Comparison of ENCODE assay signal across 15 cellular contexts in genomic region chr3:37762698-37763097, GRCh38.
DNase-seq lines count a peak whose midpoint lies in the region; ATAC-seq and TF ChIP-seq lines count a peak whose summit lies in the region.
"Had no signal": no experiment of that assay in that cellular context is flagged by ENCODE, and none has a peak within 500 bp of the region (broad histone marks: within the 10 kb centered on the region; RNA-seq: fewer than 3 reads in every experiment).

No MANE protein-coding gene starts in this region.

- H3K36me3 ChIP-seq in HEK293 (ENCODE audit: control insufficient read depth in 2 of 2, insufficient read depth in 1 of 2, low read length in 2 of 2), result no peaks in the 10 kb centered on the region
- H3K36me3 ChIP-seq in heart left ventricle, result peaks cover 0 to 26% (median 4%) of the 10 kb centered on the region in 9 donors
- H3K36me3 ChIP-seq: BLaER1, gastroesophageal sphincter, sigmoid colon had no signal

- H3K4me3 Mint-ChIP-seq in T-helper 17 cell, result no peak overlapping the region
- H3K4me3 Mint-ChIP-seq: immature natural killer cell had no signal

- no peak overlapping the region for H3K27ac ChIP-seq in HEK293 (ENCODE audit: extremely low read depth, low read depth, low read length)
- H3K27ac ChIP-seq in heart left ventricle, result peak overlapping the region; percentile 38 to 97 (median 82)
- H3K27ac ChIP-seq: BLaER1 had no signal

- CTCF ChIA-PET in HEK293 (lab: Yijun Ruan, JAX), result interaction anchor here (0.6 kb wide), 1 partner anchor 293 kb away, joined by 3 read pairs; no protein-coding TSS in a partner anchor

- H3K27ac Mint-ChIP-seq in T-helper 17 cell, result no peak overlapping the region
- H3K27ac Mint-ChIP-seq: activated T-helper 2 cell treated with anti-CD3 and anti-CD28 coated beads, Interferon-gamma antibody, Interleukin-2, Interleukin-4, amounts not matched to agents 10 μg/mL and 5 μg/mL and 100 μg/mL, durations not matched to agents 14 hours and 24 hours and 36 hours; immature natural killer cell had no signal

- H3K4me3 ChIP-seq in HEK293 (ENCODE audit: low read depth, low read length) (no peak overlapping the region), astrocyte of the spinal cord (ENCODE audit: low read depth, low read length) (no peak overlapping the region), heart left ventricle (no peak overlapping the region)
- H3K4me3 ChIP-seq: BLaER1, gastroesophageal sphincter, sigmoid colon had no signal

- TF ChIP-seq CTCF in HEK293 (tag by site-specific recombination; IDR thresholded peaks at IDR 0.05) (no peak), astrocyte of the spinal cord (IDR thresholded peaks at IDR 0.05; ENCODE audit: low read depth, low read length) (no peak), heart left ventricle (IDR thresholded peaks at IDR 0.05) (peak in 5 of 12 donors; percentile 10 to 35 (median 17))

- H3K36me3 Mint-ChIP-seq in T-helper 17 cell (ENCODE audit: low read depth), result no peaks in the 10 kb centered on the region
- H3K36me3 Mint-ChIP-seq: immature natural killer cell had no signal

- POLR2A ChIA-PET in HEK293 (lab: Yijun Ruan, JAX), result no interaction called here

- 34 to 48% (median 39%) methylated on average over 4 of the region's 4 CpGs for WGBS in heart left ventricle, 4 donors

- H3K4me1 ChIP-seq in HEK293 (ENCODE audit: control insufficient read depth, insufficient read depth, low read length) (no peaks in the 10 kb centered on the region), heart left ventricle (peaks cover 10 to 60% (median 48%) of the 10 kb centered on the region in 12 donors)
- H3K4me1 ChIP-seq: BLaER1 had no signal

- H3K27me3 ChIP-seq in heart left ventricle, result no peaks in the 10 kb centered on the region
- H3K27me3 ChIP-seq: BLaER1, gastroesophageal sphincter, sigmoid colon had no signal

- DNase-seq in astrocyte of the spinal cord (ENCODE audit: low read depth, low spot score), result peak; percentile 28
- peak in 1 of 5 donors; percentile 43 for DNase-seq in heart left ventricle
- peak; percentile 27 for DNase-seq in superior temporal gyrus (ENCODE audit: extremely low spot score)
- no peak for DNase-seq in activated gamma-delta T cell (lab: John Stamatoyannopoulos, UW)
- DNase-seq in T-helper 17 cell, result no peak
- DNase-seq in NCI-H2029 (lab: John Stamatoyannopoulos, UW), result no peak
- DNase-seq in NCI-H1436 (lab: John Stamatoyannopoulos, UW), result no peak
- DNase-seq: activated CD8-positive, alpha-beta memory T cell treated with anti-CD3 and anti-CD28 coated beads for 24 hours; immature natural killer cell; sigmoid colon; stimulated activated CD4-positive, alpha-beta T cell treated with anti-CD3 and anti-CD28 coated beads, Interleukin-4, amount 100 ng/mL, for 1 hour had no signal

- in situ Hi-C loops in astrocyte of the spinal cord (cut with HindIII; ENCODE audit: low sequenced_read_pairs), result no loop called here

- peak; percentile 27 to 67 (median 62) for ATAC-seq in heart left ventricle
- ATAC-seq in T-helper 17 cell, result no peak
- ATAC-seq: gastroesophageal sphincter had no signal

- TF ChIP-seq POLR2A in heart left ventricle (IDR thresholded peaks at IDR 0.05), result no peak

- no peaks in the 10 kb centered on the region for H3K9me3 ChIP-seq in HEK293 (ENCODE audit: control insufficient read depth, insufficient read depth, low read depth, low read length)
- H3K9me3 ChIP-seq in heart left ventricle, result no peaks in the 10 kb centered on the region
- H3K9me3 ChIP-seq in T-helper 17 cell (ENCODE audit: control insufficient read depth, low read length, poor library complexity, severe bottlenecking), result no peaks in the 10 kb centered on the region
- H3K9me3 ChIP-seq: BLaER1, gastroesophageal sphincter, sigmoid colon had no signal

- H3K27me3 Mint-ChIP-seq in T-helper 17 cell, result peaks cover 14% of the 10 kb centered on the region

- no peaks in the 10 kb centered on the region for H3K4me1 Mint-ChIP-seq in T-helper 17 cell
- H3K4me1 Mint-ChIP-seq: immature natural killer cell had no signal

- intact Hi-C loops in heart left ventricle (cut with DNase I), result no loop called here

TF ChIP-seq in HEK293, 187 proteins besides CTCF, POLR2A, EP300 and RAD21:
- TF ChIP-seq ZNF174 (tag by site-specific recombination; IDR thresholded peaks at IDR 0.05), result no peak
- TF ChIP-seq REST (tag by site-specific recombination; IDR thresholded peaks at IDR 0.05), result peak; percentile 76
- TF ChIP-seq ZNF133 (tag by site-specific recombination; IDR thresholded peaks at IDR 0.05), result no peak

Comparison
In these comparisons a context has a peak if more than half of its experiments do, and no peak if none do; other contexts are left out.
1. DNase-seq: peak in astrocyte of the spinal cord (single experiment) and superior temporal gyrus (single experiment); none in activated gamma-delta T cell (single experiment), T-helper 17 cell (0 of 3), NCI-H2029 (single experiment) and NCI-H1436 (single experiment).